20 cellular contexts compared by ENCODE assay signal in genomic region chr6:141152951-141153350, GRCh38.
DNase-seq lines count a peak whose midpoint lies in the region; ATAC-seq, FAIRE-seq and TF ChIP-seq lines count a peak whose summit lies in the region.
"Had no signal": no experiment of that assay in that cellular context is flagged by ENCODE, and none has a peak within 500 bp of the region (broad histone marks: within the 10 kb centered on the region; RNA-seq: fewer than 3 reads in every experiment).

No MANE protein-coding gene starts in this region.

- H3K4me2 ChIP-seq in mesenchymal stem cell (ENCODE audit: low read length, poor library complexity, severe bottlenecking) = no peak overlapping the region
- H3K4me2 ChIP-seq: BLaER1 treated with 17β-estradiol and CSF1 and Interleukin-3, amounts not matched to agents 10 nM and 100 nM had no signal

- no peak overlapping the region for H2BK120ac ChIP-seq in mesenchymal stem cell (ENCODE audit: low read depth, low read length)

- peak; percentile 8 for TF ChIP-seq CTCF in chondrocyte (IDR thresholded peaks at IDR 0.05)

- H3K4ac ChIP-seq in mesenchymal stem cell (ENCODE audit: low read depth in 1 of 2, low read length in 2 of 2) = no peak overlapping the region

- no peak for TF ChIP-seq POLR2A in GM12891 (IDR thresholded peaks at IDR 0.05; ENCODE audit: low read depth, low read length)

- H2BK12ac ChIP-seq in mesenchymal stem cell (ENCODE audit: low read length in 2 of 2) = no peak overlapping the region

- no peak for FAIRE-seq in GM12891 (lab: Jason Lieb, UNC)
- FAIRE-seq: kidney had no signal

- H3K4me1 ChIP-seq in HUES64 (ENCODE audit: insufficient read depth, low read length) (peaks cover 14% of the 10 kb centered on the region), mesenchymal stem cell (ENCODE audit: control insufficient read depth, insufficient read depth, low read depth, low read length) (no peaks in the 10 kb centered on the region)
- no peaks in the 10 kb centered on the region for H3K4me1 ChIP-seq in naive thymus-derived CD4-positive, alpha-beta T cell (ENCODE audit: control insufficient read depth in 2 of 2, insufficient read depth in 2 of 2, low read length in 2 of 2)
- H3K4me1 ChIP-seq: BLaER1 treated with 17β-estradiol and CSF1 and Interleukin-3, amounts not matched to agents 10 nM and 100 nM had no signal

- CTCF ChIA-PET in naive thymus-derived CD4-positive, alpha-beta T cell (lab: Charles Lee) = no interaction called here

- peak overlapping the region; percentile 57 for H3K9ac ChIP-seq in HUES64 (ENCODE audit: low read depth, low read length)
- no peak overlapping the region for H3K9ac ChIP-seq in mesenchymal stem cell (ENCODE audit: low read length)
- H3K9ac ChIP-seq: BLaER1 treated with 17β-estradiol and CSF1 and Interleukin-3, amounts not matched to agents 10 nM and 100 nM had no signal

- peak overlapping the region; percentile 89 for H3K27ac ChIP-seq in HUES64 (ENCODE audit: low read depth, low read length)
- H3K27ac ChIP-seq in naive thymus-derived CD4-positive, alpha-beta T cell (ENCODE audit: low read depth, low read length) = peak overlapping the region; percentile 58
- no peak overlapping the region for H3K27ac ChIP-seq in mesenchymal stem cell (ENCODE audit: low read length, poor library complexity, severe bottlenecking)
- H3K27ac ChIP-seq: BLaER1 treated with 17β-estradiol and CSF1 and Interleukin-3, amounts not matched to agents 10 nM and 100 nM; brain microvascular endothelial cell had no signal

- H3K36me3 ChIP-seq in HUES64 (ENCODE audit: insufficient read depth, low read length) (no peaks in the 10 kb centered on the region), mesenchymal stem cell (ENCODE audit: control insufficient read depth in 1 of 2, insufficient read depth in 2 of 2, low read depth in 1 of 2, low read length in 2 of 2) (no peaks in the 10 kb centered on the region)
- no peaks in the 10 kb centered on the region for H3K36me3 ChIP-seq in naive thymus-derived CD4-positive, alpha-beta T cell (ENCODE audit: control insufficient read depth in 2 of 3, insufficient read depth in 3 of 3, low read length in 3 of 3)
- H3K36me3 ChIP-seq: BLaER1 treated with 17β-estradiol and CSF1 and Interleukin-3, amounts not matched to agents 10 nM and 100 nM; brain microvascular endothelial cell had no signal

- no peak overlapping the region for H3K14ac ChIP-seq in mesenchymal stem cell (ENCODE audit: low read length in 2 of 2)

- DNase-seq in EH (ENCODE audit: low read depth) (peak; percentile 65), chondrocyte (ENCODE audit: low spot score) (no peak), mesenchymal stem cell (no peak), NCI-H187 treated with DMSO at 0.1 percent for 48 hours (lab: John Stamatoyannopoulos, UW) (no peak), GM12891 (ENCODE audit: insufficient read length, low spot score) (no peak)
- no peak for DNase-seq in naive thymus-derived CD4-positive, alpha-beta T cell
- DNase-seq: activated CD4-positive, alpha-beta T cell treated with anti-CD3 and anti-CD28 coated beads for 1 hour; brain microvascular endothelial cell; kidney; NCI-H1694 treated with DMSO at 0.1 percent for 48 hours; NCI-H510A treated with DMSO at 0.1 percent for 48 hours; OCI-M1; SIG-M5; trophoblast cell had no signal

- H3K27me3 Mint-ChIP-seq in chondrocyte (ENCODE audit: low read depth) = no peaks in the 10 kb centered on the region
- H3K27me3 Mint-ChIP-seq in naive thymus-derived CD4-positive, alpha-beta T cell = no peaks in the 10 kb centered on the region
- H3K27me3 Mint-ChIP-seq: activated naive CD8-positive, alpha-beta T cell had no signal

- intact Hi-C loops in naive thymus-derived CD4-positive, alpha-beta T cell (cut with micrococcal nuclease) = no loop called here

- POLR2A ChIA-PET in naive thymus-derived CD4-positive, alpha-beta T cell (lab: Charles Lee) = no interaction called here

- H3K18ac ChIP-seq in mesenchymal stem cell (ENCODE audit: low read depth in 1 of 2, low read length in 2 of 2) = no peak overlapping the region

- ATAC-seq in naive thymus-derived CD4-positive, alpha-beta T cell = no peak
- no peak for ATAC-seq in GM19397 (IDR thresholded peaks at IDR 0.05; ENCODE audit: unreplicated experiment)
- ATAC-seq: HCT116; stimulated activated effector memory CD8-positive, alpha-beta T cell treated with anti-CD3 and anti-CD28 coated beads, Interleukin-12 subunit alpha, Interleukin-12 subunit beta, amount 100 ng/mL, for 72 hours had no signal

- peaks cover 9% of the 10 kb centered on the region for H3K4me1 Mint-ChIP-seq in chondrocyte (ENCODE audit: low read depth)
- H3K4me1 Mint-ChIP-seq in naive thymus-derived CD4-positive, alpha-beta T cell = peaks cover 0 to 29% (median 18%) of the 10 kb centered on the region in 7 donors
- H3K4me1 Mint-ChIP-seq: stimulated activated effector memory CD8-positive, alpha-beta T cell treated with anti-CD3 and anti-CD28 coated beads, Interleukin-12 subunit alpha, Interleukin-12 subunit beta, amount 100 ng/mL, for 72 hours had no signal

- no peak overlapping the region for H2BK15ac ChIP-seq in mesenchymal stem cell (ENCODE audit: low read depth, poor library complexity, severe bottlenecking)

- no peaks in the 10 kb centered on the region for H3K36me3 Mint-ChIP-seq in chondrocyte (ENCODE audit: low read depth)
- peaks cover 0 to 2% (median 0%) of the 10 kb centered on the region in 5 donors for H3K36me3 Mint-ChIP-seq in naive thymus-derived CD4-positive, alpha-beta T cell
- H3K36me3 Mint-ChIP-seq: stimulated activated effector memory CD8-positive, alpha-beta T cell treated with anti-CD3 and anti-CD28 coated beads, Interleukin-12 subunit alpha, Interleukin-12 subunit beta, amount 100 ng/mL, for 72 hours had no signal

- H2AFZ ChIP-seq in mesenchymal stem cell (ENCODE audit: low read depth, low read length) = no peak overlapping the region

- H2AK5ac ChIP-seq in mesenchymal stem cell (ENCODE audit: low read length, severe bottlenecking) = no peak overlapping the region

- H4K91ac ChIP-seq in mesenchymal stem cell (ENCODE audit: low read length) = no peak overlapping the region

- peak overlapping the region; percentile 7 for H3K27ac Mint-ChIP-seq in chondrocyte (ENCODE audit: unreplicated experiment)
- H3K27ac Mint-ChIP-seq in naive thymus-derived CD4-positive, alpha-beta T cell = peak overlapping the region in 4 of 9 donors; percentile 25 to 65 (median 47)
- H3K27ac Mint-ChIP-seq: activated naive CD8-positive, alpha-beta T cell; stimulated activated effector memory CD8-positive, alpha-beta T cell treated with anti-CD3 and anti-CD28 coated beads, Interleukin-12 subunit alpha, Interleukin-12 subunit beta, amount 100 ng/mL, for 72 hours had no signal

- no peak overlapping the region for H3K4me3 Mint-ChIP-seq in chondrocyte (ENCODE audit: unreplicated experiment)
- H3K4me3 Mint-ChIP-seq in naive thymus-derived CD4-positive, alpha-beta T cell = peak overlapping the region in 3 of 10 donors; percentile 2 to 39 (median 11)
- H3K4me3 Mint-ChIP-seq: activated naive CD8-positive, alpha-beta T cell; stimulated activated effector memory CD8-positive, alpha-beta T cell treated with anti-CD3 and anti-CD28 coated beads, Interleukin-12 subunit alpha, Interleukin-12 subunit beta, amount 100 ng/mL, for 72 hours had no signal

- no peaks in the 10 kb centered on the region for H3K79me1 ChIP-seq in mesenchymal stem cell (replicated peaks; ENCODE audit: low read length, poor library complexity, severe bottlenecking)

- H3K4me3 ChIP-seq in HUES64 (ENCODE audit: low read length) (no peak overlapping the region), mesenchymal stem cell (ENCODE audit: insufficient read depth in 1 of 2, low read depth in 1 of 2, low read length in 2 of 2) (no peak overlapping the region)
- H3K4me3 ChIP-seq in naive thymus-derived CD4-positive, alpha-beta T cell (ENCODE audit: low read length) = no peak overlapping the region
- H3K4me3 ChIP-seq: BLaER1 treated with 17β-estradiol and CSF1 and Interleukin-3, amounts not matched to agents 10 nM and 100 nM had no signal

- H3K23ac ChIP-seq in mesenchymal stem cell (ENCODE audit: low read length in 2 of 2) = no peak overlapping the region

- H3K9me3 Mint-ChIP-seq in chondrocyte (ENCODE audit: low read depth) = peaks cover 4% of the 10 kb centered on the region
- H3K9me3 Mint-ChIP-seq in naive thymus-derived CD4-positive, alpha-beta T cell = peaks cover 0 to 10% (median 2%) of the 10 kb centered on the region in 11 donors
- H3K9me3 Mint-ChIP-seq: stimulated activated effector memory CD8-positive, alpha-beta T cell treated with anti-CD3 and anti-CD28 coated beads, Interleukin-12 subunit alpha, Interleukin-12 subunit beta, amount 100 ng/mL, for 72 hours had no signal

- 86% methylated on average over 1 of the region's 1 CpG for whole genome bisulfite sequencing in HUES64
- 75% methylated on average over 1 of the region's 1 CpG for WGBS in mesenchymal stem cell

- H3K27me3 ChIP-seq in HUES64 (ENCODE audit: insufficient read depth, low read length) (no peaks in the 10 kb centered on the region), mesenchymal stem cell (ENCODE audit: control insufficient read depth in 1 of 2, insufficient read depth in 1 of 2, low read length in 2 of 2) (no peaks in the 10 kb centered on the region)
- H3K27me3 ChIP-seq in naive thymus-derived CD4-positive, alpha-beta T cell (ENCODE audit: control insufficient read depth in 2 of 2, insufficient read depth in 2 of 2, low read length in 2 of 2) = no peaks in the 10 kb centered on the region
- H3K27me3 ChIP-seq: BLaER1 treated with 17β-estradiol and CSF1 and Interleukin-3, amounts not matched to agents 10 nM and 100 nM; brain microvascular endothelial cell had no signal

- peaks cover 26% of the 10 kb centered on the region for H3K9me3 ChIP-seq in HUES64 (ENCODE audit: insufficient read depth, low read depth, low read length)
- H3K9me3 ChIP-seq in naive thymus-derived CD4-positive, alpha-beta T cell (ENCODE audit: control insufficient read depth in 2 of 3, low read length in 3 of 3) = no peaks in the 10 kb centered on the region
- H3K9me3 ChIP-seq in mesenchymal stem cell (ENCODE audit: control insufficient read depth, low read length) = no peaks in the 10 kb centered on the region

- no peak overlapping the region for H4K8ac ChIP-seq in mesenchymal stem cell (ENCODE audit: low read length)

- no peak overlapping the region for H2BK5ac ChIP-seq in mesenchymal stem cell (ENCODE audit: low read depth, low read length, poor library complexity, severe bottlenecking)

TF ChIP-seq in GM12891, 5 proteins besides CTCF, POLR2A, EP300 and RAD21:
- TF ChIP-seq POLR2AphosphoS5 (IDR thresholded peaks at IDR 0.05; ENCODE audit: low read depth, low read length) (no peak), PAX5 (IDR thresholded peaks at IDR 0.05; ENCODE audit: insufficient read depth, low read length, severe bottlenecking) (no peak), POU2F2 (IDR thresholded peaks at IDR 0.05; ENCODE audit: low read depth, low read length) (no peak), SPI1 (IDR thresholded peaks at IDR 0.05; ENCODE audit: low read depth, low read length) (no peak), TAF1 (IDR thresholded peaks at IDR 0.05; ENCODE audit: low read depth, low read length) (no peak)
